ENCODE assay signal across 19 cellular contexts in the genomic region with DNA sequence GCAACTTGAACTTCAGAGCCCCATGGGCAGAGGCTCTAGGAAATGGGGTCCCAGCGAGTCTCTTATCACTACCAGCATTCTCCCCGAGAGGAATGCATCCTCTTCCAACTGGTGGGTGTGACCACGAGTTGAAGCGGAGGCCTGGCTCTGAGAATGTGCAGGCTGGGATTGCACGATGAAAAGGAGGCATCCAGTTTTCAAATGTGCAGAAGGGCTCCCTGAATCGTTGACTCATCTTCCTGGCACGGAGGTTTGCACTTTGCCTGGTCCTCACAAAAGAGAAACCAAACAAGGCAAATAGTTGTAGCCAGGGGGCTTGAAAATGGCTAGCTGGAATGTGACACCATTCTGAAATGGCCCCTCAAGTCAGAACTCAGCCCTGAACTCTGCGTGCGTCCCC.
DNase-seq lines count a peak whose midpoint lies in the region; TF ChIP-seq lines count a peak whose summit lies in the region.
"Had no signal": no experiment of that assay in that cellular context is flagged by ENCODE, and none has a peak within 500 bp of the region (broad histone marks: within the 10 kb centered on the region; RNA-seq: fewer than 3 reads in every experiment).

No MANE protein-coding gene starts in this region.

- H2AFZ ChIP-seq in neuronal stem cell (ENCODE audit: low read length): no peak overlapping the region

- no peak overlapping the region for H2BK12ac ChIP-seq in neuronal stem cell (ENCODE audit: low read length)

- H3K79me1 ChIP-seq in neuronal stem cell (ENCODE audit: low read depth, low read length): peaks cover 19% of the 10 kb centered on the region

- WGBS in neuronal stem cell (ENCODE audit: extremely low coverage in 2 of 2, insufficient read length in 2 of 2, insufficient replicate concordance in 1 of 2), 2 donors: no CpG with 5 or more reads among the region's 9 CpGs

- H3K4me3 ChIP-seq in BLaER1 treated with 17β-estradiol and CSF1 and Interleukin-3, amounts not matched to agents 10 nM and 100 nM: no peak overlapping the region
- H3K4me3 ChIP-seq in MG63: no peak overlapping the region
- no peak overlapping the region for H3K4me3 ChIP-seq in choroid plexus epithelial cell (ENCODE audit: low read depth, low read length)
- no peak overlapping the region for H3K4me3 ChIP-seq in neuronal stem cell (ENCODE audit: low read length in 2 of 2)
- H3K4me3 ChIP-seq: body of pancreas, heart right ventricle had no signal

- H3K23ac ChIP-seq in neuronal stem cell (ENCODE audit: low read depth, low read length, poor library complexity): no peak overlapping the region

- no peak overlapping the region for H4K91ac ChIP-seq in neuronal stem cell (ENCODE audit: low read depth, low read length, poor library complexity)

- H3K14ac ChIP-seq in neuronal stem cell (ENCODE audit: low read length): no peak overlapping the region

- no peak for TF ChIP-seq CTCF in choroid plexus epithelial cell (conservative IDR thresholded peaks at IDR 0.05; ENCODE audit: low read depth, low read length)

- H4K8ac ChIP-seq in neuronal stem cell (ENCODE audit: low read depth, low read length): no peak overlapping the region

- H2BK5ac ChIP-seq in neuronal stem cell (ENCODE audit: low read length): no peak overlapping the region

- DNase-seq in MG63 (peak; percentile 34), choroid plexus epithelial cell (ENCODE audit: low read depth) (peak; percentile 81), neuronal stem cell (ENCODE audit: low spot score) (no peak), nucleus accumbens (lab: John Stamatoyannopoulos, UW) (no peak), SW 1271 (lab: John Stamatoyannopoulos, UW) (no peak), NCI-H2107 (lab: John Stamatoyannopoulos, UW) (no peak), HK-2 (ENCODE audit: unreplicated experiment) (no peak)
- DNase-seq: activated CD4-positive, alpha-beta T cell treated with anti-CD3 and anti-CD28 coated beads, Interleukin-2, amount 50 U/mL, for 1 hour; activated naive CD4-positive, alpha-beta T cell treated with Interleukin-2 at 50 U/mL for 16 hours; body of pancreas; CD4-positive, CD25-positive, alpha-beta regulatory T cell; dermis blood vessel endothelial cell; DMS153; heart right ventricle; NCI-H1694; NCI-H510A treated with DMSO at 0.1 percent for 48 hours; stimulated activated CD4-positive, alpha-beta T cell treated with anti-CD3 and anti-CD28 coated beads, Interleukin-12 subunit alpha, Interleukin-12 subunit beta, amount 100 ng/mL, for 4 hours had no signal

- H3K18ac ChIP-seq in neuronal stem cell (ENCODE audit: low read length): peak overlapping the region; percentile 11

- peak overlapping the region in 8 of 11 experiments; percentile 33 to 57 (median 46); a peak in 13 of 22 replicates for H3K4me2 ChIP-seq in BLaER1 treated with 17β-estradiol and CSF1 and Interleukin-3, amounts not matched to agents 10 nM and 100 nM
- no peak overlapping the region for H3K4me2 ChIP-seq in neuronal stem cell (ENCODE audit: insufficient read depth, low read length, poor library complexity, severe bottlenecking)

- peak overlapping the region in 2 of 11 experiments; percentile 10 to 12; a peak in 1 of 22 replicates for H3K27ac ChIP-seq in BLaER1 treated with 17β-estradiol and CSF1 and Interleukin-3, amounts not matched to agents 10 nM and 100 nM
- no peak overlapping the region for H3K27ac ChIP-seq in neuronal stem cell (replicated peaks; ENCODE audit: low read length)
- H3K27ac ChIP-seq: body of pancreas, epithelial cell of prostate, heart right ventricle had no signal

- H3K9me3 ChIP-seq in BLaER1 treated with 17β-estradiol and CSF1 and Interleukin-3, amounts not matched to agents 10 nM and 100 nM (replicated peaks in 1 of 11): no peaks in the 10 kb centered on the region
- H3K9me3 ChIP-seq in MG63 (no peaks in the 10 kb centered on the region), neuronal stem cell (replicated peaks in 1 of 2; ENCODE audit: control insufficient read depth in 2 of 2, insufficient read depth in 1 of 2, low read depth in 1 of 2, low read length in 2 of 2) (no peaks in the 10 kb centered on the region)
- H3K9me3 ChIP-seq: body of pancreas, heart right ventricle had no signal

- H3K4ac ChIP-seq in neuronal stem cell (ENCODE audit: low read length): no peak overlapping the region

- no peaks in the 10 kb centered on the region for H3K36me3 ChIP-seq in BLaER1 treated with 17β-estradiol and CSF1 and Interleukin-3, amounts not matched to agents 10 nM and 100 nM
- H3K36me3 ChIP-seq in MG63: no peaks in the 10 kb centered on the region; the same call in 1 of the 2 replicates
- H3K36me3 ChIP-seq in neuronal stem cell (replicated peaks in 1 of 2; ENCODE audit: control insufficient read depth in 2 of 2, insufficient read depth in 2 of 2, low read length in 2 of 2): peaks cover 12 to 85% of the 10 kb centered on the region in 2 donors

- no peak overlapping the region for H2BK15ac ChIP-seq in neuronal stem cell (ENCODE audit: low read length)

- H3K4me1 ChIP-seq in BLaER1 treated with 17β-estradiol and CSF1 and Interleukin-3, amounts not matched to agents 10 nM and 100 nM: peaks cover 0 to 52% (median 46%) of the 10 kb centered on the region in 10 experiments; a peak in 17 of 20 replicates
- peaks cover 0 to 3% of the 10 kb centered on the region in 2 donors for H3K4me1 ChIP-seq in neuronal stem cell (ENCODE audit: control insufficient read depth in 2 of 2, insufficient read depth in 1 of 2, low read depth in 1 of 2, low read length in 2 of 2)
- H3K4me1 ChIP-seq: heart right ventricle had no signal

- no peaks in the 10 kb centered on the region for H3K27me3 ChIP-seq in BLaER1 treated with 17β-estradiol and CSF1 and Interleukin-3, amounts not matched to agents 10 nM and 100 nM
- H3K27me3 ChIP-seq in MG63: no peaks in the 10 kb centered on the region
- no peaks in the 10 kb centered on the region for H3K27me3 ChIP-seq in neuronal stem cell (ENCODE audit: control insufficient read depth in 3 of 3, insufficient read depth in 3 of 3, low read depth in 1 of 3, low read length in 3 of 3)
- H3K27me3 ChIP-seq: body of pancreas, heart right ventricle had no signal

- H2AK5ac ChIP-seq in neuronal stem cell (ENCODE audit: low read depth, low read length): no peak overlapping the region

- H3K9ac ChIP-seq in BLaER1 treated with 17β-estradiol and CSF1 and Interleukin-3, amounts not matched to agents 10 nM and 100 nM: no peak overlapping the region
- no peak overlapping the region for H3K9ac ChIP-seq in neuronal stem cell (ENCODE audit: low read depth, low read length, poor library complexity)

- peaks cover 0 to 6% (median 0%) of the 10 kb centered on the region in 11 experiments; a peak in 1 of 22 replicates for H4K20me1 ChIP-seq in BLaER1 treated with 17β-estradiol and CSF1 and Interleukin-3, amounts not matched to agents 10 nM and 100 nM

- no peak overlapping the region for H2BK120ac ChIP-seq in neuronal stem cell (ENCODE audit: low read depth, low read length)

Comparison
In these comparisons a context has a peak if more than half of its experiments do, and no peak if none do; other contexts are left out.
1. DNase-seq: peak in MG63 (single experiment) and choroid plexus epithelial cell (single experiment); none in neuronal stem cell (single experiment), nucleus accumbens (0 of 56), SW 1271 (0 of 2), NCI-H2107 (single experiment) and HK-2 (single experiment).